22 cellular contexts compared by ENCODE assay signal in the genomic region with DNA sequence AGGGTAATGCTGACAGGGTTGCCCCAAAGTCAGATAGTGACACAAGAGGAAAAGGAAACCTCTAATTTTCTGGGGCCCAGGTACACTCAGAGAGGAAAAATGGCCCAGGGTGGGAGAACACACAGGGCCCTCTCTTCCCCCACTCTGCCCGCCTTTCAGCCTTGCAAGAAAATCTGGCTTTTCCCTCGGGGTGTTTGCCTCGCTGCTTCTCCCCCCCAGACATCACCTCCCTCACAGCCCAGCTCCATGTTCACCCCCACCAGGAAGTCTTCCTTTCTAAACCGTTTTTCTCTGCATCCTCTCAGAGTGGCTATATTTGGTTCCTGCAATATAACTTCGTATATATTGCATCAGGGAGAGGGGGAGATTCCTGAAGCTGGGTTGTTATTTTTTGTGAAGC. TPM values are rescaled to one million over a fixed set of nuclear protein-coding genes. Genes with fewer than 3 reads are reported as not detected.
"Had no signal": no experiment of that assay in that cellular context is flagged by ENCODE, and none has a peak within 500 bp of the region (broad histone marks: within the 10 kb centered on the region; RNA-seq: fewer than 3 reads in every experiment).

No MANE protein-coding gene starts in this region.

- H3K36me3 ChIP-seq: gastrocnemius medialis, neutrophil, upper lobe of right lung, vagina had no signal

- DNase-seq: cortex of kidney; effector memory CD4-positive, alpha-beta T cell; gastrocnemius medialis; heart right ventricle; kidney glomerular epithelial cell; mucosa of descending colon; naive thymus-derived CD8-positive, alpha-beta T cell; small intestine; stimulated activated CD4-positive, alpha-beta T cell treated with anti-CD3 and anti-CD28 coated beads, Interleukin-12 subunit alpha, Interleukin-12 subunit beta, amount 100 ng/mL, for 4 hours; stimulated activated CD4-positive, alpha-beta T cell treated with anti-CD3 and anti-CD28 coated beads, Interleukin-2, amount 100 ng/mL, for 48 hours; stimulated activated naive CD4-positive, alpha-beta T cell treated with Interleukin-2 at 50 U/mL for 16 hours; tibial artery; upper lobe of right lung had no signal

- H3K9me3 ChIP-seq: esophagus muscularis mucosa, gastrocnemius medialis, mucosa of descending colon, neutrophil, tibial artery, upper lobe of right lung, vagina had no signal

- H3K4me1 ChIP-seq: gastrocnemius medialis, tibial artery, upper lobe of right lung, vagina had no signal

- H3K4me3 ChIP-seq: esophagus muscularis mucosa, gastrocnemius medialis, heart right ventricle, mucosa of descending colon, tibial artery, upper lobe of right lung, vagina had no signal

- H3K4me3 Mint-ChIP-seq: naive thymus-derived CD8-positive, alpha-beta T cell had no signal

- H3K9me3 Mint-ChIP-seq: naive thymus-derived CD8-positive, alpha-beta T cell had no signal

- H3K27ac ChIP-seq: epithelial cell of prostate, esophagus muscularis mucosa, gastrocnemius medialis, heart right ventricle, neutrophil, tibial artery, upper lobe of right lung, vagina had no signal

- ATAC-seq: gastrocnemius medialis; mucosa of descending colon; naive thymus-derived CD8-positive, alpha-beta T cell had no signal

- H3K27me3 ChIP-seq: upper lobe of right lung, vagina had no signal

- H3K27me3 Mint-ChIP-seq: naive thymus-derived CD8-positive, alpha-beta T cell had no signal

RNA-seq across cellular contexts. Expression of gene RPRML, which starts 27.4 kb away (rescaled TPM):
- total RNA-seq: fibroblast of villous mesenchyme; liver; lung microvascular endothelial cell; naive thymus-derived CD8-positive, alpha-beta T cell; osteocyte; right cardiac atrium had no signal
- polyA plus RNA-seq: naive thymus-derived CD8-positive, alpha-beta T cell; right cardiac atrium had no signal
